23 cellular contexts compared by ENCODE assay signal in the genomic region with DNA sequence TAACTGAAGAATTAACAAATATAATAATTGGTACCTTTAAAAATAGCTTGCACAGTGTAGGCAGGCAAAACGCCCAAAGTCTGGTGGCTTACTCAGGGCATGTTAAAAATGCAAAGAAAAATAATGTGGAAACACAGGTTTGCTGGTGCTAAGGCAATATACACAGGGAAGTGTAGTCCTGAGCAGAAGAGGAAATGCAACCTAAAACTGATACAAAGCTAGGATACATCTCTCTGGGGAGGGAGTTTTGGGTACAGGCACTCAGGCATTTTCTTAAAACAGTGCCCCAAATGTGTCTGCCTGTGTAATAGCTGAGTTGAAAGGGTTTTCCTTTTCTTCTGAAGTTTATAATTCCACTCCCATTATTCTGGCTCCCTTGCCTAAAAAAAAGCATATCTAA. TPM values are rescaled to one million over a fixed set of nuclear protein-coding genes. Genes with fewer than 3 reads are reported as not detected.
DNase-seq lines count a peak whose midpoint lies in the region; ATAC-seq, FAIRE-seq and TF ChIP-seq lines count a peak whose summit lies in the region.
"Had no signal": no experiment of that assay in that cellular context is flagged by ENCODE, and none has a peak within 500 bp of the region (broad histone marks: within the 10 kb centered on the region; RNA-seq: fewer than 3 reads in every experiment).

No MANE protein-coding gene starts in this region.

- H3K4me3 ChIP-seq in mesodermal cell (ENCODE audit: extremely low read depth, insufficient read depth, low read length, poor library complexity, severe bottlenecking): no peak overlapping the region
- no peak overlapping the region for H3K4me3 ChIP-seq in left lung
- H3K4me3 ChIP-seq: colonic mucosa, neural progenitor cell, PC-9, psoas muscle, transverse colon had no signal

- H3K4me1 ChIP-seq in mesodermal cell (ENCODE audit: control insufficient read depth, insufficient read depth, low read length, poor library complexity, severe bottlenecking) (no peaks in the 10 kb centered on the region), left lung (no peaks in the 10 kb centered on the region)
- H3K4me1 ChIP-seq: colonic mucosa, neural progenitor cell, psoas muscle had no signal

- no peak for TF ChIP-seq POLR2A in GM12892 (IDR thresholded peaks at IDR 0.05; ENCODE audit: low read depth, low read length)

- no peak for TF ChIP-seq CTCF in left lung (IDR thresholded peaks at IDR 0.05)

- intact Hi-C loops in left lung (cut with DNase I): no loop called here

- peak; percentile 35 for ATAC-seq in GM21423 (IDR thresholded peaks at IDR 0.05; ENCODE audit: unreplicated experiment)
- ATAC-seq in HG03460 (IDR thresholded peaks at IDR 0.05; ENCODE audit: unreplicated experiment): no peak
- ATAC-seq in left lung: no peak
- ATAC-seq in GM18868 (IDR thresholded peaks at IDR 0.05; ENCODE audit: unreplicated experiment): no peak
- ATAC-seq: psoas muscle; stimulated activated naive CD8-positive, alpha-beta T cell treated with anti-CD3 and anti-CD28 coated beads, Interleukin-15, Interleukin-2, amounts not matched to agents 100 U/mL and 50 U/mL, for 24 hours had no signal

- no peaks in the 10 kb centered on the region for H3K9me3 ChIP-seq in mesodermal cell (ENCODE audit: control insufficient read depth, low read length)
- no peaks in the 10 kb centered on the region for H3K9me3 ChIP-seq in left lung
- H3K9me3 ChIP-seq: colonic mucosa, psoas muscle, transverse colon had no signal

- H3K27me3 ChIP-seq in left lung: no peaks in the 10 kb centered on the region
- H3K27me3 ChIP-seq: colonic mucosa, neural progenitor cell, transverse colon had no signal

- 57 to 100% methylated on average over 1 of the region's 1 CpG for WGBS in mesodermal cell (ENCODE audit: insufficient coverage in 2 of 2), 2 experiments

- DNase-seq in GM12892 (ENCODE audit: insufficient read length) (no peak), MV-4-11 (lab: John Stamatoyannopoulos, UW) (peak; percentile 9), left lung (no peak)
- DNase-seq: activated gamma-delta T cell; colonic mucosa; endodermal cell; H7; NCI-H1436 treated with DMSO at 0.1 percent for 48 hours; NCI-H748 treated with DMSO at 0.1 percent for 48 hours; PC-9; psoas muscle; stimulated activated CD4-positive, alpha-beta T cell treated with anti-CD3 and anti-CD28 coated beads, Interleukin-2, amount 100 ng/mL, for 24 hours; stimulated activated naive CD8-positive, alpha-beta T cell treated with anti-CD3 and anti-CD28 coated beads, Interleukin-15, Interleukin-2, amounts not matched to agents 100 U/mL and 50 U/mL, for 24 hours; T-helper 2 cell; transverse colon had no signal

- FAIRE-seq in GM12892 (lab: Jason Lieb, UNC): peak; percentile 21

- H3K27ac ChIP-seq in mesodermal cell (ENCODE audit: low read depth, low read length, severe bottlenecking) (peak overlapping the region; percentile 10), left lung (no peak overlapping the region)
- H3K27ac ChIP-seq: colonic mucosa, neural progenitor cell, PC-9, psoas muscle, transverse colon had no signal

- H3K36me3 ChIP-seq in mesodermal cell (ENCODE audit: control insufficient read depth, insufficient read depth, low read length): no peaks in the 10 kb centered on the region
- H3K36me3 ChIP-seq in left lung: no peaks in the 10 kb centered on the region
- H3K36me3 ChIP-seq: colonic mucosa, neural progenitor cell, transverse colon had no signal

RNA-seq across cellular contexts. Expression of a gene that starts 47.4 kb away (rescaled TPM):
- not detected for polyA plus RNA-seq in GM12892 (2012; ENCODE audit: missing spikeins)
- 0.29 TPM for polyA plus RNA-seq in mesodermal cell (2013, experiment 1 of 2)
- 1.0 TPM for polyA plus RNA-seq in mesodermal cell (2013, experiment 2 of 2)
- not detected for total RNA-seq in left lung
- total RNA-seq: colonic mucosa, Daoy, fibroblast of lung, PC-9, psoas muscle, skeletal muscle tissue, transverse colon had no signal
- polyA plus RNA-seq: fibroblast of lung had no signal
